In genomic region chr1:9242338-9242969, GRCh38 we compare ENCODE assay signal across 9 cellular contexts. TPM values are rescaled to one million over a fixed set of nuclear protein-coding genes. Genes with fewer than 3 reads are reported as not detected.
DNase-seq lines count a peak whose midpoint lies in the region; ATAC-seq and TF ChIP-seq lines count a peak whose summit lies in the region.
"Had no signal": no experiment of that assay in that cellular context is flagged by ENCODE, and none has a peak within 500 bp of the region (broad histone marks: within the 10 kb centered on the region; RNA-seq: fewer than 3 reads in every experiment).

No MANE protein-coding gene starts in this region.

- no peak overlapping the region for H3K23ac ChIP-seq in trophoblast cell (ENCODE audit: low read length)

- no peak overlapping the region for H3K4me2 ChIP-seq in trophoblast cell (ENCODE audit: low read length)
- H3K4me2 ChIP-seq: KMS-11 had no signal

- H3K36me3 ChIP-seq in lung (ENCODE audit: control insufficient read depth in 2 of 2, insufficient read depth in 2 of 2, low read length in 2 of 2), result peaks cover 0 to 15% of the 10 kb centered on the region in 2 donors
- H3K36me3 ChIP-seq in trophoblast cell (ENCODE audit: control insufficient read depth in 1 of 2, insufficient read depth in 2 of 2, low read length in 2 of 2), result peaks cover 5 to 9% of the 10 kb centered on the region in 2 experiments

- H2BK120ac ChIP-seq in trophoblast cell (ENCODE audit: insufficient read depth, low read length, poor library complexity), result no peak overlapping the region

- ATAC-seq in lung (ENCODE audit: insufficient read depth, low FRiP score), result no peak
- ATAC-seq in stimulated activated memory B cell treated with anti-CD40 and anti-IgM and Interleukin-4, amounts not matched to agents 10 μg/mL and 1 μg/mL and 100 μg/mL, for 72 hours, result no peak
- no peak for ATAC-seq in HG03159 (IDR thresholded peaks at IDR 0.05; ENCODE audit: unreplicated experiment)

- peaks cover 19% of the 10 kb centered on the region for H3K4me1 Mint-ChIP-seq in endothelial cell (ENCODE audit: unreplicated experiment)
- H3K4me1 Mint-ChIP-seq in stimulated activated memory B cell treated with anti-CD40 and anti-IgM and Interleukin-4, amounts not matched to agents 10 μg/mL and 1 μg/mL and 100 μg/mL, for 72 hours, result peaks cover 57% of the 10 kb centered on the region

- H2BK12ac ChIP-seq in trophoblast cell (ENCODE audit: low read length), result no peak overlapping the region

- peak overlapping the region; percentile 21 for H3K4me3 Mint-ChIP-seq in endothelial cell (ENCODE audit: unreplicated experiment)
- no peak overlapping the region for H3K4me3 Mint-ChIP-seq in stimulated activated memory B cell treated with anti-CD40 and anti-IgM and Interleukin-4, amounts not matched to agents 10 μg/mL and 1 μg/mL and 100 μg/mL, for 72 hours

- peak overlapping the region; percentile 72 to 87 for H3K27ac ChIP-seq in lung (ENCODE audit: low read depth in 1 of 2, low read length in 1 of 2)
- H3K27ac ChIP-seq in trophoblast cell (ENCODE audit: low read depth, low read length), result no peak overlapping the region
- H3K27ac ChIP-seq: KMS-11 had no signal

- H2AFZ ChIP-seq in trophoblast cell (ENCODE audit: insufficient read depth, low read length, poor library complexity), result no peak overlapping the region

- H3K79me1 ChIP-seq in trophoblast cell (ENCODE audit: low read length), result no peaks in the 10 kb centered on the region

- H4K8ac ChIP-seq in trophoblast cell (ENCODE audit: low read depth, low read length), result no peak overlapping the region

- no peak overlapping the region for H4K12ac ChIP-seq in trophoblast cell (ENCODE audit: low read depth, low read length)

- H3K9me3 Mint-ChIP-seq in endothelial cell (ENCODE audit: unreplicated experiment), result no peaks in the 10 kb centered on the region
- H3K9me3 Mint-ChIP-seq in stimulated activated memory B cell treated with anti-CD40 and anti-IgM and Interleukin-4, amounts not matched to agents 10 μg/mL and 1 μg/mL and 100 μg/mL, for 72 hours, result no peaks in the 10 kb centered on the region

- H3K4ac ChIP-seq in trophoblast cell (ENCODE audit: low read depth, low read length), result no peak overlapping the region

- H3K9me3 ChIP-seq in lung (ENCODE audit: control insufficient read depth in 2 of 2, insufficient read depth in 1 of 2, low read length in 1 of 2) (no peaks in the 10 kb centered on the region), trophoblast cell (ENCODE audit: insufficient read depth, low read depth, low read length) (no peaks in the 10 kb centered on the region)

- no peaks in the 10 kb centered on the region for H3K27me3 ChIP-seq in lung (ENCODE audit: control insufficient read depth, insufficient read depth)
- no peaks in the 10 kb centered on the region for H3K27me3 ChIP-seq in trophoblast cell (ENCODE audit: insufficient read depth, low read length)

- peaks cover 5% of the 10 kb centered on the region for H3K36me3 Mint-ChIP-seq in endothelial cell (ENCODE audit: low read depth, unreplicated experiment)
- peaks cover 14% of the 10 kb centered on the region for H3K36me3 Mint-ChIP-seq in stimulated activated memory B cell treated with anti-CD40 and anti-IgM and Interleukin-4, amounts not matched to agents 10 μg/mL and 1 μg/mL and 100 μg/mL, for 72 hours

- DNase-seq in LNCaP clone FGC (ENCODE audit: low read depth) (peak; percentile 75), endothelial cell (ENCODE audit: low spot score) (no peak), lung (ENCODE audit: low spot score) (peak; percentile 68), NCI-H69 (lab: John Stamatoyannopoulos, UW) (no peak), trophoblast cell (no peak)
- DNase-seq in activated T-cell treated with anti-CD3 and anti-CD28 coated beads, Interleukin-2, amount 50 U/mL, for 1 hour, result no peak

- no peak for TF ChIP-seq CTCF in LNCaP clone FGC (IDR thresholded peaks at IDR 0.05; ENCODE audit: control insufficient read depth, extremely low read depth, insufficient read depth)
- TF ChIP-seq CTCF in endothelial cell (IDR thresholded peaks at IDR 0.05; ENCODE audit: unreplicated experiment), result no peak
- TF ChIP-seq CTCF in lung (IDR thresholded peaks at IDR 0.05; ENCODE audit: control extremely low read depth, extremely low read depth), result no peak

- H2AK5ac ChIP-seq in trophoblast cell (ENCODE audit: low read length), result no peak overlapping the region

- WGBS in lung, 2 donors, result 46 to 51% methylated on average over 10 of the region's 10 CpGs
- no CpG with 5 or more reads among the region's 10 CpGs for WGBS in trophoblast cell (ENCODE audit: extremely low coverage, insufficient coverage, insufficient read length)

- H3K27me3 Mint-ChIP-seq in endothelial cell (ENCODE audit: unreplicated experiment), result peaks cover 7% of the 10 kb centered on the region
- no peaks in the 10 kb centered on the region for H3K27me3 Mint-ChIP-seq in stimulated activated memory B cell treated with anti-CD40 and anti-IgM and Interleukin-4, amounts not matched to agents 10 μg/mL and 1 μg/mL and 100 μg/mL, for 72 hours

- no peak overlapping the region for H3K14ac ChIP-seq in trophoblast cell (ENCODE audit: low read length)

- H3K4me1 ChIP-seq in lung (ENCODE audit: control insufficient read depth in 2 of 2, insufficient read depth in 2 of 2, low read length in 2 of 2) (peaks cover 16 to 43% of the 10 kb centered on the region in 2 donors), trophoblast cell (ENCODE audit: control insufficient read depth in 1 of 2, insufficient read depth in 2 of 2, low read length in 2 of 2) (peaks cover 14 to 17% of the 10 kb centered on the region in 2 experiments)

- no peaks in the 10 kb centered on the region for H3K79me2 ChIP-seq in trophoblast cell (ENCODE audit: control insufficient read depth, insufficient read depth, low read length, poor library complexity)

- H3K4me3 ChIP-seq in LNCaP clone FGC (ENCODE audit: low read depth, low read length), result peak overlapping the region; percentile 4; the same call in 1 of the 2 replicates
- no peak overlapping the region for H3K4me3 ChIP-seq in lung
- H3K4me3 ChIP-seq in trophoblast cell (ENCODE audit: low read depth, low read length), result no peak overlapping the region

- H4K91ac ChIP-seq in trophoblast cell (ENCODE audit: low read depth, low read length), result no peak overlapping the region

- H3K27ac Mint-ChIP-seq in endothelial cell (ENCODE audit: unreplicated experiment), result no peak overlapping the region
- peak overlapping the region; percentile 53 for H3K27ac Mint-ChIP-seq in stimulated activated memory B cell treated with anti-CD40 and anti-IgM and Interleukin-4, amounts not matched to agents 10 μg/mL and 1 μg/mL and 100 μg/mL, for 72 hours

- no peak overlapping the region for H3K9ac ChIP-seq in trophoblast cell (ENCODE audit: low read length)
- H3K9ac ChIP-seq: KMS-11 had no signal

- H2BK5ac ChIP-seq in trophoblast cell (ENCODE audit: low read depth, low read length, poor library complexity), result no peak overlapping the region

- H3K18ac ChIP-seq in trophoblast cell (ENCODE audit: low read length), result no peak overlapping the region

RNA-seq across cellular contexts. Expression of gene H6PD, which starts 7.9 kb away (rescaled TPM):
- 18.6 TPM for total RNA-seq in endothelial cell (ENCODE audit: unreplicated experiment)
- total RNA-seq in lung, result 10 to 100 TPM; 43.1 to 59.8 TPM
- polyA plus RNA-seq in lung, result 10 to 100 TPM; 21.5 to 22.6 TPM
- polyA plus RNA-seq in trophoblast cell (2013), result 9.1 and 9.4 TPM in 2 replicates

RNA-seq across cellular contexts. Expression of gene SPSB1, which starts 50.2 kb away (rescaled TPM):
- total RNA-seq in endothelial cell (ENCODE audit: unreplicated experiment) (8.1 TPM), lung (10 to 100 TPM in 1 of 2 donors, 1 to 10 TPM in 1; 9.5 to 23.8 TPM)
- polyA plus RNA-seq in lung, result 10 to 100 TPM; 19.5 to 25.9 TPM
- polyA plus RNA-seq in trophoblast cell (2013), result 85.2 and 90.2 TPM in 2 replicates

Comparison
In these comparisons a context has a peak if more than half of its experiments do, and no peak if none do; other contexts are left out.
1. DNase-seq: peak in LNCaP clone FGC (single experiment) and lung (single experiment); none in endothelial cell (single experiment), NCI-H69 (single experiment), trophoblast cell (0 of 2) and activated T-cell treated with anti-CD3 and anti-CD28 coated beads, Interleukin-2, amount 50 U/mL, for 1 hour (single experiment).